ENCODE assay signal across 13 cellular contexts in the genomic region with DNA sequence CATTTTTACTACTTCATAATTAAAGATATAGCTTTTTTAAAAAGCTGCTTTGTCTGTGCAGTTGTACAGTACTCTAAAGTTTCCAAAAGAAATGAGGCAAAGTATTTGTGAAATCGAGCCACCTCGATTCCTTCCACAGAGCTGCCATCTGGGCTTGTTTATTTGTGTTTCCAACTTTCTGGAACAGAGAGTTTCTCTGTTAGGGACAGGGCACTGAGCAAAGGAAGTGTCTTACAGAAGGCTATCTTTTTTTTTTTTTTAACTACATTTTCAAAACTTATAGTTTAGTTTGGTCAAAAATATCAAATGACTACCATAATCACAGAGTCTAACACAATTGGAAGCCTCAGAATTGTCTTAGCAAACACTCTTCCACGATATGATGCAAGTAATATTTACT. TPM values are rescaled to one million over a fixed set of nuclear protein-coding genes. Genes with fewer than 3 reads are reported as not detected.
DNase-seq lines count a peak whose midpoint lies in the region; ATAC-seq, FAIRE-seq and TF ChIP-seq lines count a peak whose summit lies in the region.
"Had no signal": no experiment of that assay in that cellular context is flagged by ENCODE, and none has a peak within 500 bp of the region (broad histone marks: within the 10 kb centered on the region; RNA-seq: fewer than 3 reads in every experiment).

No MANE protein-coding gene starts in this region.

- DNase-seq in HepG2 (ENCODE audit: low spot score) = no peak
- DNase-seq in stomach = no peak
- no peak for DNase-seq in NCI-H1105 (lab: John Stamatoyannopoulos, UW)
- no peak for DNase-seq in NCI-H2107 (lab: John Stamatoyannopoulos, UW)
- DNase-seq: Calu3; NCI-H82; stimulated activated CD4-positive, alpha-beta T cell treated with anti-CD3 and anti-CD28 coated beads, Interleukin-2, amount 100 ng/mL, for 48 hours had no signal

- TF ChIP-seq CTCF in HepG2 (CRISPR knock-in tag; IDR thresholded peaks at IDR 0.05) (no peak), stomach (IDR thresholded peaks at IDR 0.05) (no peak)

- in situ Hi-C loops in HepG2 (cut with HindIII; ENCODE audit: extremely low pct_ligation_motif_present, low pct_unique_long_range_greater_than_20kb) = no loop called here

- H3K27me3 ChIP-seq in HUES6 (ENCODE audit: control insufficient read depth, insufficient read depth, low read length) = no peaks in the 10 kb centered on the region
- H3K27me3 ChIP-seq in ectodermal cell (ENCODE audit: control insufficient read depth, insufficient read depth, low read length, poor library complexity, severe bottlenecking) = no peaks in the 10 kb centered on the region
- H3K27me3 ChIP-seq in HepG2 (ENCODE audit: control insufficient read depth in 1 of 2, insufficient read depth in 2 of 2, low read length in 2 of 2) = peaks cover 0 to 3% of the 10 kb centered on the region in 2 experiments; a peak in 1 of 5 replicates
- no peaks in the 10 kb centered on the region for H3K27me3 ChIP-seq in stomach

- intact Hi-C loops in HepG2 (cut with micrococcal nuclease; ENCODE audit: unreplicated experiment) (no loop called here), stomach (cut with DNase I; ENCODE audit: low total_unique reads) (no loop called here)

- 64 to 82% methylated on average over 2 to 3 of the region's 3 CpGs for WGBS in ectodermal cell, 2 experiments
- WGBS in HepG2 (ENCODE audit: low lambda C conversion rate) = 9% methylated on average over 3 of the region's 3 CpGs
- WGBS in stomach, 5 donors = 29 to 52% (median 40%) methylated on average over 3 of the region's 3 CpGs

- H3K9ac ChIP-seq in HUES6 (ENCODE audit: low read length) (no peak overlapping the region), HepG2 (ENCODE audit: insufficient read depth, low read depth, low read length) (no peak overlapping the region)
- H3K9ac ChIP-seq: KMS-11 had no signal

- POLR2A ChIA-PET in HepG2 (lab: Yijun Ruan, JAX) = interaction anchor here (0.6 to 1.4 kb wide), 2 partner anchors 34 to 47 kb away, joined by 3 read pairs; no protein-coding TSS in a partner anchor

- no peak for TF ChIP-seq EP300 in HepG2 (IDR thresholded peaks at IDR 0.05; ENCODE audit: low read depth in 2 of 2, low read length in 2 of 2)
- TF ChIP-seq EP300 in HepG2 (CRISPR knock-in tag; IDR thresholded peaks at IDR 0.05; ENCODE audit: borderline replicate concordance) = no peak
- no peak for TF ChIP-seq EP300 in stomach (IDR thresholded peaks at IDR 0.05)

- H3K9me3 ChIP-seq in HUES6 (ENCODE audit: control insufficient read depth, insufficient read depth, low read depth, low read length) (no peaks in the 10 kb centered on the region), ectodermal cell (ENCODE audit: control insufficient read depth, low read length) (no peaks in the 10 kb centered on the region), HepG2 (ENCODE audit: low read length) (no peaks in the 10 kb centered on the region), stomach (no peaks in the 10 kb centered on the region)

- BruUV-seq in HepG2 (replicated peaks; lab: Mats Ljungman, UMichigan) = no TSS peak

- H3K4me3 ChIP-seq in HUES6 (ENCODE audit: low read depth, low read length) (peak overlapping the region; percentile 57; the same call in 1 of the 2 replicates), ectodermal cell (ENCODE audit: insufficient read depth, low read depth, low read length) (peak overlapping the region; percentile 44), HepG2 (replicated peaks in 1 of 3; ENCODE audit: insufficient read depth in 1 of 3, low read depth in 2 of 3, low read length in 3 of 3) (peak overlapping the region in 1 of 3 experiments; percentile 14; a peak in 1 of 6 replicates), stomach (peak overlapping the region; percentile 11 to 28 (median 26))

- no peaks in the 10 kb centered on the region for H4K20me1 ChIP-seq in HepG2 (ENCODE audit: insufficient read depth, low read length)

- H3K27ac ChIP-seq in HUES6 (ENCODE audit: low read depth, low read length) (no peak overlapping the region), ectodermal cell (ENCODE audit: insufficient read depth, low read depth, low read length, poor library complexity, severe bottlenecking) (no peak overlapping the region), HepG2 (ENCODE audit: extremely low read length, insufficient read depth, low read length) (no peak overlapping the region), stomach (peak overlapping the region in 3 of 5 donors; percentile 43 to 66 (median 60))
- H3K27ac ChIP-seq: KMS-11 had no signal

- FAIRE-seq in HepG2 (lab: Jason Lieb, UNC) = no peak
- FAIRE-seq: islet of Langerhans had no signal

- no peak for TF ChIP-seq RAD21 in HepG2 (CRISPR knock-in tag; IDR thresholded peaks at IDR 0.05)

- CTCF ChIA-PET in HepG2 (lab: Yijun Ruan, JAX; ENCODE audit: low intra/inter-chr PET ratio, low total read pairs) = no interaction called here

- TF ChIP-seq POLR2A in HepG2 (IDR thresholded peaks at IDR 0.05; ENCODE audit: insufficient read depth in 1 of 2, low read depth in 2 of 2, low read length in 2 of 2) (no peak), stomach (IDR thresholded peaks at IDR 0.05) (no peak)

- H3K36me3 ChIP-seq in HUES6 (ENCODE audit: control insufficient read depth, insufficient read depth, low read length) (no peaks in the 10 kb centered on the region), ectodermal cell (ENCODE audit: control insufficient read depth, insufficient read depth, low read length) (no peaks in the 10 kb centered on the region), HepG2 (replicated peaks in 1 of 2; ENCODE audit: control insufficient read depth in 1 of 2, insufficient read depth in 2 of 2, low read length in 2 of 2) (no peaks in the 10 kb centered on the region), stomach (no peaks in the 10 kb centered on the region)

- peaks cover 22% of the 10 kb centered on the region for H3K4me1 ChIP-seq in HUES6 (ENCODE audit: control insufficient read depth, insufficient read depth, low read length)
- H3K4me1 ChIP-seq in ectodermal cell (ENCODE audit: control insufficient read depth, insufficient read depth, low read length) = peaks cover 7% of the 10 kb centered on the region
- H3K4me1 ChIP-seq in HepG2 (ENCODE audit: insufficient read depth, low read length) = peaks cover 31% of the 10 kb centered on the region
- peaks cover 0 to 14% (median 2%) of the 10 kb centered on the region in 4 donors for H3K4me1 ChIP-seq in stomach

- H3K79me2 ChIP-seq in HepG2 (ENCODE audit: insufficient read depth, low read length) = no peaks in the 10 kb centered on the region

- H3K4me2 ChIP-seq in HepG2 (ENCODE audit: low read depth, low read length) = 0 out of 2 replicates have a peak overlapping the region, but pooled peaks have one; percentile 41
- H3K4me2 ChIP-seq: KMS-11 had no signal

- H2AFZ ChIP-seq in HepG2 (ENCODE audit: low read length) = no peak overlapping the region

- ATAC-seq in HepG2 = no peak
- ATAC-seq in GM18868 (IDR thresholded peaks at IDR 0.05; ENCODE audit: unreplicated experiment) = no peak
- no peak for ATAC-seq in GM21528 (IDR thresholded peaks at IDR 0.05; ENCODE audit: low FRiP score, unreplicated experiment)

RNA-seq across cellular contexts. Expression of gene RFTN2, which starts 0.8 kb away (rescaled TPM):
- polyA plus RNA-seq in ectodermal cell (2013, experiment 1 of 4) = 23.8 TPM
- polyA plus RNA-seq in ectodermal cell (2013, experiment 2 of 4) = 15.6 TPM
- 14.0 TPM for polyA plus RNA-seq in ectodermal cell (2013, experiment 3 of 4)
- polyA plus RNA-seq in ectodermal cell (2013, experiment 4 of 4) = 16.0 TPM
- total RNA-seq in HepG2 (2016; rRNA removed; fragmentation: Illumina TruSeq; extraction: Trizol) (not detected in 2 replicates), stomach (10 to 100 TPM in 2 of 5 donors, 1 to 10 TPM in 1, under 1 TPM in 2; 0.45 to 13.3 (median 1.6) TPM)
- not detected in 2 replicates for total RNA-seq in HepG2 (2016; cell fraction: cytosol; rRNA removed; fragmentation: Illumina TruSeq; extraction: Trizol; ENCODE audit: low read depth)
- not detected in 2 replicates for total RNA-seq in HepG2 (2016; cell fraction: insoluble cytoplasmic fraction; rRNA removed; fragmentation: Illumina TruSeq; extraction: Trizol)
- not detected in 2 replicates for total RNA-seq in HepG2 (2016; cell fraction: membrane; rRNA removed; fragmentation: Illumina TruSeq; extraction: Trizol)
- total RNA-seq in HepG2 (2016; cell fraction: nucleus; rRNA removed; fragmentation: Illumina TruSeq; extraction: Trizol) = not detected in 2 replicates
- polyA plus RNA-seq in HepG2 (2011; rRNA removed) (not detected in 2 replicates), stomach (1 to 10 TPM in 2 of 3 donors, under 1 TPM in 1; 0.65 to 5.0 (median 2.7) TPM)
- polyA plus RNA-seq in HepG2 (2011; cell fraction: cytosol; rRNA removed) = not detected in 2 replicates
- polyA plus RNA-seq in HepG2 (2011; cell fraction: nucleus; rRNA removed) = not detected in 2 replicates
- 0.05 and 0.08 TPM in 2 replicates for polyA plus RNA-seq in HepG2 (2012)
- polyA plus RNA-seq in HepG2 (2016; cell fraction: cytosol; fragmentation: Illumina TruSeq; extraction: Trizol; ENCODE audit: low read depth) = not detected in 2 replicates
- not detected in 2 replicates for polyA plus RNA-seq in HepG2 (2016; cell fraction: insoluble cytoplasmic fraction; fragmentation: Illumina TruSeq; extraction: Trizol; ENCODE audit: low read depth)
- polyA plus RNA-seq in HepG2 (2016; cell fraction: membrane; fragmentation: Illumina TruSeq; extraction: Trizol; ENCODE audit: low read depth) = not detected in 2 replicates
- polyA plus RNA-seq in HepG2 (2016; cell fraction: nucleus; fragmentation: Illumina TruSeq; extraction: Trizol; ENCODE audit: insufficient read depth, low read depth) = not detected in 2 replicates
- not detected in 2 replicates for polyA minus RNA-seq in HepG2 (2011; rRNA and poly(A)+ RNA removed; ENCODE audit: low replicate concordance)
- not detected in 2 replicates for polyA minus RNA-seq in HepG2 (2011; cell fraction: cytosol; rRNA and poly(A)+ RNA removed)
- not detected in 2 replicates for polyA minus RNA-seq in HepG2 (2011; cell fraction: nucleus; rRNA and poly(A)+ RNA removed)

RNA-seq across cellular contexts. Expression of gene MARS2, which starts 30.6 kb away (rescaled TPM):
- 11.6 TPM for polyA plus RNA-seq in ectodermal cell (2013, experiment 1 of 4)
- 10.9 TPM for polyA plus RNA-seq in ectodermal cell (2013, experiment 2 of 4)
- 10.7 TPM for polyA plus RNA-seq in ectodermal cell (2013, experiment 3 of 4)
- 10.9 TPM for polyA plus RNA-seq in ectodermal cell (2013, experiment 4 of 4)
- total RNA-seq in HepG2 (2016; rRNA removed; fragmentation: Illumina TruSeq; extraction: Trizol) = 16.2 and 19.5 TPM in 2 replicates
- total RNA-seq in HepG2 (2016; cell fraction: cytosol; rRNA removed; fragmentation: Illumina TruSeq; extraction: Trizol; ENCODE audit: low read depth) = 1.6 TPM in 2 replicates
- 16.1 and 18.2 TPM in 2 replicates for total RNA-seq in HepG2 (2016; cell fraction: insoluble cytoplasmic fraction; rRNA removed; fragmentation: Illumina TruSeq; extraction: Trizol)
- total RNA-seq in HepG2 (2016; cell fraction: membrane; rRNA removed; fragmentation: Illumina TruSeq; extraction: Trizol) = 5.7 and 6.3 TPM in 2 replicates
- total RNA-seq in HepG2 (2016; cell fraction: nucleus; rRNA removed; fragmentation: Illumina TruSeq; extraction: Trizol) = 13.7 and 13.8 TPM in 2 replicates
- polyA plus RNA-seq in HepG2 (2011; rRNA removed) = 6.9 and 7.7 TPM in 2 replicates
- polyA plus RNA-seq in HepG2 (2011; cell fraction: cytosol; rRNA removed) = 4.5 and 5.9 TPM in 2 replicates
- 9.2 and 10.2 TPM in 2 replicates for polyA plus RNA-seq in HepG2 (2011; cell fraction: nucleus; rRNA removed)
- polyA plus RNA-seq in HepG2 (2012) = 8.2 and 9.2 TPM in 2 replicates
- polyA plus RNA-seq in HepG2 (2016; cell fraction: cytosol; fragmentation: Illumina TruSeq; extraction: Trizol; ENCODE audit: low read depth) = 0.59 and 0.63 TPM in 2 replicates
- 18.9 and 19.6 TPM in 2 replicates for polyA plus RNA-seq in HepG2 (2016; cell fraction: insoluble cytoplasmic fraction; fragmentation: Illumina TruSeq; extraction: Trizol; ENCODE audit: low read depth)
- polyA plus RNA-seq in HepG2 (2016; cell fraction: membrane; fragmentation: Illumina TruSeq; extraction: Trizol; ENCODE audit: low read depth) = 3.1 and 3.7 TPM in 2 replicates
- 12.7 and 14.0 TPM in 2 replicates for polyA plus RNA-seq in HepG2 (2016; cell fraction: nucleus; fragmentation: Illumina TruSeq; extraction: Trizol; ENCODE audit: insufficient read depth, low read depth)
- 21.5 and 21.9 TPM in 2 replicates for polyA minus RNA-seq in HepG2 (2011; rRNA and poly(A)+ RNA removed; ENCODE audit: low replicate concordance)
- 8.2 and 10.2 TPM in 2 replicates for polyA minus RNA-seq in HepG2 (2011; cell fraction: cytosol; rRNA and poly(A)+ RNA removed)
- 27.7 and 32.0 TPM in 2 replicates for polyA minus RNA-seq in HepG2 (2011; cell fraction: nucleus; rRNA and poly(A)+ RNA removed)
- total RNA-seq in stomach = 10 to 100 TPM in 1 of 5 donors, 1 to 10 TPM in 3, under 1 TPM in 1; 0.58 to 14.8 (median 6.8) TPM
- polyA plus RNA-seq in stomach = 1 to 10 TPM; 2.4 to 3.2 (median 3.0) TPM

Comparison
In these comparisons a context has a peak if more than half of its experiments do, and no peak if none do; other contexts are left out.
1. H3K27ac ChIP-seq: peak in stomach (3 of 5); none in HUES6 (single experiment), ectodermal cell (single experiment) and HepG2 (single experiment).